Comparison of ENCODE assay signal across 19 cellular contexts in genomic region chr19:51101171-51101865, GRCh38. TPM values are rescaled to one million over a fixed set of nuclear protein-coding genes. Genes with fewer than 3 reads are reported as not detected.
"Had no signal": no experiment of that assay in that cellular context is flagged by ENCODE, and none has a peak within 500 bp of the region (broad histone marks: within the 10 kb centered on the region; RNA-seq: fewer than 3 reads in every experiment).

No MANE protein-coding gene starts in this region.

- H3K27ac ChIP-seq: left lung, thoracic aorta, WERI-Rb-1 had no signal

- DNase-seq: activated CD4-positive, alpha-beta T cell treated with anti-CD3 and anti-CD28 coated beads for 4 hours; activated naive CD4-positive, alpha-beta T cell treated with anti-CD3 and anti-CD28 coated beads, Interleukin-2, amount 50 U/mL, for 16 hours; activated T-cell treated with anti-CD3 and anti-CD28 coated beads for 4 hours; heart left ventricle; islet precursor cell; left lung; mesendoderm; stimulated activated CD4-positive, alpha-beta T cell treated with anti-CD3 and anti-CD28 coated beads, Interleukin-4, amount 100 ng/mL, for 24 hours; stomach; T1000; WERI-Rb-1 had no signal

- H3K9me3 ChIP-seq: heart left ventricle, left lung, stomach, thoracic aorta had no signal

- ATAC-seq: esophagus mucosa, left lung had no signal

- H3K4me3 ChIP-seq: heart left ventricle, left lung, stomach, thoracic aorta had no signal

- H3K27me3 ChIP-seq: heart left ventricle, left lung, stomach had no signal

RNA-seq across cellular contexts. Expression of gene KLK14, which starts 18.6 kb away (rescaled TPM):
- total RNA-seq: chondrocyte, dermis microvascular lymphatic vessel endothelial cell, frontal cortex, osteocyte, stomach, thoracic aorta, urinary bladder had no signal

RNA-seq across cellular contexts. Expression of gene SIGLEC9, which starts 23.4 kb away (rescaled TPM):
- total RNA-seq: chondrocyte, osteocyte had no signal

RNA-seq across cellular contexts. Expression of gene KLK13, which starts 36.4 kb away (rescaled TPM):
- total RNA-seq: activated CD8-positive, alpha-beta memory T cell treated with anti-CD3 and anti-CD28 coated beads for 36 hours; chondrocyte; dermis microvascular lymphatic vessel endothelial cell; frontal cortex; osteocyte; thoracic aorta; urinary bladder had no signal

RNA-seq across cellular contexts. Expression of gene SIGLEC7, which starts 40.8 kb away (rescaled TPM):
- total RNA-seq: activated CD8-positive, alpha-beta memory T cell treated with anti-CD3 and anti-CD28 coated beads for 36 hours; chondrocyte; osteocyte had no signal
